ENCODE assay signal across 8 cellular contexts in genomic region chr1:80218112-80218511, GRCh38.
DNase-seq lines count a peak whose midpoint lies in the region; ATAC-seq, FAIRE-seq and TF ChIP-seq lines count a peak whose summit lies in the region.

No MANE protein-coding gene starts in this region.

- FAIRE-seq in urothelium cell line (lab: Jason Lieb, UNC): no peak

- no peaks in the 10 kb centered on the region for H3K4me1 ChIP-seq in heart left ventricle

- TF ChIP-seq RAD21 in Ishikawa (IDR thresholded peaks at IDR 0.05; ENCODE audit: low read depth): peak; percentile 58; the same call in 1 of the 2 replicates

- no peaks in the 10 kb centered on the region for H3K36me3 ChIP-seq in heart left ventricle

- H3K27me3 ChIP-seq in heart left ventricle: no peaks in the 10 kb centered on the region

- H3K4me3 ChIP-seq in heart left ventricle: no peak overlapping the region

- 45 to 63% (median 59%) methylated on average over 2 of the region's 2 CpGs for WGBS in heart left ventricle, 4 donors

- peak; percentile 58 for ATAC-seq in GM21423 (IDR thresholded peaks at IDR 0.05; ENCODE audit: unreplicated experiment)
- ATAC-seq in heart left ventricle: no peak

- no peak for TF ChIP-seq EP300 in Ishikawa (IDR thresholded peaks at IDR 0.05; ENCODE audit: borderline replicate concordance)

- no peak for TF ChIP-seq POLR2A in heart left ventricle (IDR thresholded peaks at IDR 0.05)

- TF ChIP-seq CTCF in heart left ventricle (IDR thresholded peaks at IDR 0.05): peak; percentile 7 to 52 (median 29)

- H3K27ac ChIP-seq in heart left ventricle: no peak overlapping the region

- H3K9me3 ChIP-seq in heart left ventricle: no peaks in the 10 kb centered on the region

- intact Hi-C loops in heart left ventricle (cut with DNase I): no loop called here

- DNase-seq in DMS153 (lab: John Stamatoyannopoulos, UW) (peak; percentile 8), SK-N-DZ (ENCODE audit: low spot score) (peak; percentile 47), heart left ventricle (no peak), urothelium cell line (ENCODE audit: low spot score) (peak; percentile 29), NK-92 (lab: John Stamatoyannopoulos, UW; ENCODE audit: unreplicated experiment) (no peak), C1 segment of cervical spinal cord (lab: John Stamatoyannopoulos, UW) (no peak)

TF ChIP-seq in Ishikawa, 13 proteins besides CTCF, POLR2A, EP300 and RAD21:
- TF ChIP-seq, protein P1, sequence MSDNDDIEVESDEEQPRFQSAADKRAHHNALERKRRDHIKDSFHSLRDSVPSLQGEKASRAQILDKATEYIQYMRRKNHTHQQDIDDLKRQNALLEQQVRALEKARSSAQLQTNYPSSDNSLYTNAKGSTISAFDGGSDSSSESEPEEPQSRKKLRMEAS (IDR thresholded peaks at IDR 0.05): no peak

Comparison
In these comparisons a context has a peak if more than half of its experiments do, and no peak if none do; other contexts are left out.
1. DNase-seq: peak in DMS153 (single experiment), SK-N-DZ (single experiment) and urothelium cell line (single experiment); none in heart left ventricle (0 of 5), NK-92 (single experiment) and C1 segment of cervical spinal cord (0 of 14).